24 cellular contexts compared by ENCODE assay signal in genomic region chr12:127191124-127191523, GRCh38.
DNase-seq lines count a peak whose midpoint lies in the region; ATAC-seq, FAIRE-seq and TF ChIP-seq lines count a peak whose summit lies in the region.
"Had no signal": no experiment of that assay in that cellular context is flagged by ENCODE, and none has a peak within 500 bp of the region (broad histone marks: within the 10 kb centered on the region; RNA-seq: fewer than 3 reads in every experiment).

No MANE protein-coding gene starts in this region.

- no peak for TF ChIP-seq CTCF in AG04449 (IDR thresholded peaks at IDR 0.05; ENCODE audit: insufficient read depth, low read length, missing control alignments)
- TF ChIP-seq CTCF in mammary epithelial cell (conservative IDR thresholded peaks at IDR 0.05 in 1 of 2, IDR thresholded peaks at IDR 0.05 in 1 of 2; ENCODE audit: extremely low read depth in 1 of 2, insufficient read depth in 1 of 2, low read depth in 1 of 2, low read length in 2 of 2), result no peak
- TF ChIP-seq CTCF in kidney (IDR thresholded peaks at IDR 0.05; ENCODE audit: borderline replicate concordance, extremely low read depth, insufficient read depth), result no peak

- in situ Hi-C loops in mammary epithelial cell (cut with MboI; ENCODE audit: low sequenced_read_pairs in 2 of 2), result no loop called here

- H3K36me3 ChIP-seq in mammary epithelial cell (ENCODE audit: insufficient read depth, low read length) (no peaks in the 10 kb centered on the region), kidney (ENCODE audit: control insufficient read depth in 1 of 2, insufficient read depth in 2 of 2, low read length in 2 of 2) (no peaks in the 10 kb centered on the region)
- H3K36me3 ChIP-seq: BLaER1, esophagus muscularis mucosa, stomach, vagina had no signal

- dilution Hi-C loops in mammary epithelial cell (cut with HindIII; ENCODE audit: low sequenced_read_pairs), result no loop called here

- no peak overlapping the region for H3K27ac ChIP-seq in mammary epithelial cell (ENCODE audit: insufficient read depth, low read depth, low read length)
- no peak overlapping the region for H3K27ac ChIP-seq in kidney (ENCODE audit: low read depth in 2 of 2, low read length in 2 of 2)
- H3K27ac ChIP-seq: BLaER1, esophagus muscularis mucosa, psoas muscle, stomach, vagina, VCaP had no signal

- CTCF ChIA-PET in AG04449 (lab: Yijun Ruan, JAX) (interaction anchor here (1.2 kb wide), 1 partner anchor 83 kb away, joined by 4 read pairs; no protein-coding TSS in a partner anchor), mammary epithelial cell (lab: Charles Lee; ENCODE audit: low non-redundant PET) (no interaction called here)

- no peak overlapping the region for H3K9ac ChIP-seq in mammary epithelial cell (ENCODE audit: insufficient read depth, low read length)
- no peak overlapping the region for H3K9ac ChIP-seq in kidney (ENCODE audit: low read length in 2 of 2)
- H3K9ac ChIP-seq: BLaER1 had no signal

- H3K4me1 ChIP-seq in mammary epithelial cell (ENCODE audit: insufficient read depth, low read length) (peaks cover 29% of the 10 kb centered on the region), kidney (ENCODE audit: control insufficient read depth in 1 of 2, insufficient read depth in 1 of 2, low read depth in 1 of 2, low read length in 2 of 2) (no peaks in the 10 kb centered on the region)
- H3K4me1 ChIP-seq: BLaER1, esophagus muscularis mucosa, psoas muscle, stomach, vagina had no signal

- POLR2A ChIA-PET in AG04449 (lab: Yijun Ruan, JAX), result no interaction called here

- H3K36me3 Mint-ChIP-seq in activated naive CD4-positive, alpha-beta T cell treated with anti-CD3 and anti-CD28 coated beads, Interleukin-2, amount 50 U/mL, for 72 hours, result no peaks in the 10 kb centered on the region
- H3K36me3 Mint-ChIP-seq: naive thymus-derived CD8-positive, alpha-beta T cell had no signal

- no peaks in the 10 kb centered on the region for H3K9me3 Mint-ChIP-seq in activated naive CD4-positive, alpha-beta T cell treated with anti-CD3 and anti-CD28 coated beads, Interleukin-2, amount 50 U/mL, for 72 hours
- H3K9me3 Mint-ChIP-seq: activated T-helper 2 cell treated with anti-CD3 and anti-CD28 coated beads, Interferon-gamma antibody, Interleukin-2, Interleukin-4, amounts not matched to agents 10 μg/mL and 5 μg/mL and 100 μg/mL, durations not matched to agents 14 hours and 24 hours and 36 hours had no signal

- no peaks in the 10 kb centered on the region for H4K20me1 ChIP-seq in mammary epithelial cell (ENCODE audit: insufficient read depth, low read length)
- H4K20me1 ChIP-seq: BLaER1 had no signal

- no peak overlapping the region for H3K4me3 ChIP-seq in AG04449 (ENCODE audit: low read depth, low read length)
- no peak overlapping the region for H3K4me3 ChIP-seq in mammary epithelial cell (replicated peaks in 1 of 3; ENCODE audit: insufficient read depth in 1 of 3, low read depth in 2 of 3, low read length in 3 of 3)
- H3K4me3 ChIP-seq in kidney (ENCODE audit: low read length in 2 of 2), result no peak overlapping the region
- H3K4me3 ChIP-seq: BLaER1, esophagus muscularis mucosa, GM23338, psoas muscle, stomach, vagina had no signal

- no peaks in the 10 kb centered on the region for H3K79me2 ChIP-seq in mammary epithelial cell (ENCODE audit: insufficient read depth, low read length)

- intact Hi-C loops in mammary epithelial cell (cut with micrococcal nuclease), result loop anchor here (2.0 kb wide), 1 partner anchor 82 kb away; no protein-coding TSS in a partner anchor
- intact Hi-C loops in kidney (cut with DNase I), result no loop called here
- intact Hi-C loops in left cardiac atrium (cut with DNase I), result no loop called here

- 0% methylated on average over 2 of the region's 2 CpGs for WGBS in mammary epithelial cell (ENCODE audit: low coverage, missing lambda C conversion rate)

- H3K27ac Mint-ChIP-seq in activated naive CD4-positive, alpha-beta T cell treated with anti-CD3 and anti-CD28 coated beads, Interleukin-2, amount 50 U/mL, for 72 hours, result no peak overlapping the region
- H3K27ac Mint-ChIP-seq: activated T-helper 2 cell treated with anti-CD3 and anti-CD28 coated beads, Interferon-gamma antibody, Interleukin-2, Interleukin-4, amounts not matched to agents 10 μg/mL and 5 μg/mL and 100 μg/mL, durations not matched to agents 14 hours and 24 hours and 36 hours; GM23338; naive thymus-derived CD8-positive, alpha-beta T cell had no signal

- no peaks in the 10 kb centered on the region for H3K27me3 ChIP-seq in mammary epithelial cell (ENCODE audit: insufficient read depth, low read length)
- H3K27me3 ChIP-seq: BLaER1, vagina had no signal

- H3K4me2 ChIP-seq in mammary epithelial cell (ENCODE audit: insufficient read depth, low read depth, low read length), result no peak overlapping the region
- H3K4me2 ChIP-seq: BLaER1, GM23338 had no signal

- no peak for FAIRE-seq in kidney (lab: Jason Lieb, UNC)
- FAIRE-seq: HTR-8/SVneo had no signal

- no TSS peak for BruUV-seq in mammary epithelial cell (replicated peaks; lab: Mats Ljungman, UMichigan)

- no peak for ATAC-seq in left cardiac atrium
- no peak for ATAC-seq in activated naive CD4-positive, alpha-beta T cell treated with anti-CD3 and anti-CD28 coated beads, Interleukin-2, amount 50 U/mL, for 72 hours
- ATAC-seq: GM23338; naive thymus-derived CD8-positive, alpha-beta T cell; Panc1; psoas muscle had no signal

- no peaks in the 10 kb centered on the region for H3K9me3 ChIP-seq in mammary epithelial cell (replicated peaks; ENCODE audit: insufficient read depth, low read length)
- peaks cover 0 to 6% of the 10 kb centered on the region in 2 donors for H3K9me3 ChIP-seq in kidney (ENCODE audit: control insufficient read depth in 1 of 2, low read length in 2 of 2)
- H3K9me3 ChIP-seq: BLaER1, psoas muscle, vagina had no signal

- DNase-seq in AG04449 (ENCODE audit: low read depth, low spot score) (peak; percentile 31), HCEC 1CT (peak; percentile 88), mammary epithelial cell (peak; percentile 77), foreskin melanocyte (peak; percentile 23), kidney (no peak), left cardiac atrium (no peak)
- no peak for DNase-seq in activated effector memory CD4-positive, alpha-beta T cell treated with Interleukin-2 at 50 U/mL for 16 hours
- no peak for DNase-seq in activated naive CD4-positive, alpha-beta T cell treated with anti-CD3 and anti-CD28 coated beads, Interleukin-2, amount 50 U/mL, for 72 hours (ENCODE audit: low spot score in 2 of 2)
- DNase-seq: activated CD8-positive, alpha-beta memory T cell treated with anti-CD3 and anti-CD28 coated beads for 24 hours; amygdala; cortex of kidney; DMS 273 treated with DMSO at 0.1 percent for 48 hours; naive thymus-derived CD8-positive, alpha-beta T cell; NCI-H69; psoas muscle; stomach had no signal

- no peak overlapping the region for H2AFZ ChIP-seq in mammary epithelial cell (ENCODE audit: low read depth, low read length)
- H2AFZ ChIP-seq: GM23338 had no signal

Comparison
In these comparisons a context has a peak if more than half of its experiments do, and no peak if none do; other contexts are left out.
1. DNase-seq: peak in AG04449 (single experiment), HCEC 1CT (single experiment), mammary epithelial cell (single experiment) and foreskin melanocyte (single experiment); none in kidney (single experiment), activated effector memory CD4-positive, alpha-beta T cell treated with Interleukin-2 at 50 U/mL for 16 hours (single experiment), left cardiac atrium (single experiment) and activated naive CD4-positive, alpha-beta T cell treated with anti-CD3 and anti-CD28 coated beads, Interleukin-2, amount 50 U/mL, for 72 hours (0 of 2).